8 cellular contexts compared by ENCODE assay signal in the genomic region with DNA sequence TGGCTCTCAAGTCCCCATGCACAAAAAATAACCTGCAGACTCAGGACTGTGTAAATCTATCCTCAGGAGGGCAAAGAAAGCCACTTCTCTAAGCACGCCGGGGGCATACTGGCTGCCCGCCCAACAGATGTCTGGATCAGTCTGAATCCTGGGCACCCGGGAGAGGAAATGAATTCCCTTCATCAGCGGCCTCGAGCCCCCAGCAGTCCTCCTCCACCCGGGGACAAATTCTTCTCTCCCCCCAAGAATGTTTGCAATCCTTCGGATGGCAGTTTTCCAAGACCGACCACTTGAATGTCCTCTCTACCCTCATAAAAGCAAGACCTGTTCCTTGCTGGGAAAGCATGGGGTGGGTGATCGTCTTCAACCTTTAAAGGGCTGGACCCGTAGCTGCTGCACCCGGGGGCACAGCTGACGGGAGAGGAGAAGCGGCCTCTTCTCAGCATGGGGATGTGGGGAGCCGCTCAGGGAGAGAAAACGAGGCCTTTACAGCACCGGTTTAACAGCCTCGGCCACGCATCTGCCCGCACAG. TPM values are rescaled to one million over a fixed set of nuclear protein-coding genes. Genes with fewer than 3 reads are reported as not detected.
A peak's percentile ranks its signal among the peaks of the same experiment; 100 is the strongest.
DNase-seq lines count a peak whose midpoint lies in the region; ATAC-seq, FAIRE-seq and TF ChIP-seq lines count a peak whose summit lies in the region.

No MANE protein-coding gene starts in this region.

- TF ChIP-seq RAD21 in SK-N-SH (IDR thresholded peaks at IDR 0.05; ENCODE audit: low read length) = no peak

- H3K36me3 ChIP-seq in SK-N-SH (replicated peaks in 1 of 2; ENCODE audit: control insufficient read depth in 1 of 2, insufficient read depth in 2 of 2, low read length in 1 of 2) = no peaks in the 10 kb centered on the region
- H3K36me3 ChIP-seq in smooth muscle cell (ENCODE audit: low read depth) = no peaks in the 10 kb centered on the region

- no peak for TF ChIP-seq EP300 in SK-N-SH (IDR thresholded peaks at IDR 0.05; ENCODE audit: borderline replicate concordance in 1 of 2, low read depth in 1 of 2, low read length in 1 of 2)

- H3K9ac ChIP-seq in SK-N-SH = peak overlapping the region; percentile 56
- H3K9ac ChIP-seq in smooth muscle cell (ENCODE audit: low read depth) = no peak overlapping the region

- WGBS in SK-N-SH (ENCODE audit: low lambda C conversion rate) = 26% methylated on average over 9 of the region's 20 CpGs
- 44% methylated on average over 18 of the region's 20 CpGs for WGBS in smooth muscle cell (ENCODE audit: low lambda C conversion rate)

- TF ChIP-seq POLR2A in GM12891 (IDR thresholded peaks at IDR 0.05; ENCODE audit: low read depth, low read length) = no peak

- H3K9me3 ChIP-seq in SK-N-SH (no peaks in the 10 kb centered on the region), smooth muscle cell (replicated peaks; ENCODE audit: low read depth) (no peaks in the 10 kb centered on the region)

- peak overlapping the region; percentile 59 for H3K4me3 ChIP-seq in AG09309 (ENCODE audit: control insufficient read depth, low read depth, low read length)
- peak overlapping the region; percentile 54 to 63 for H3K4me3 ChIP-seq in SK-N-SH (ENCODE audit: low read depth in 2 of 2, low read length in 1 of 2)
- H3K4me3 ChIP-seq in smooth muscle cell = peak overlapping the region; percentile 50

- H3K9me2 ChIP-seq in SK-N-SH = no peaks in the 10 kb centered on the region

- FAIRE-seq in GM12891 (lab: Jason Lieb, UNC) = no peak

- DNase-seq in AG09309 (ENCODE audit: low read depth) = no peak
- peak; percentile 62 for DNase-seq in SK-N-SH
- DNase-seq in foreskin keratinocyte = no peak
- no peak for DNase-seq in smooth muscle cell (lab: John Stamatoyannopoulos, UW; ENCODE audit: unreplicated experiment)
- DNase-seq in globus pallidus (ENCODE audit: low spot score) = no peak
- no peak for DNase-seq in GM12891 (ENCODE audit: insufficient read length, low spot score)
- no peak for DNase-seq in ecto neural progenitor cell (ENCODE audit: low spot score)

- peaks cover 6 to 13% of the 10 kb centered on the region in 2 experiments; a peak in 2 of 4 replicates for H3K4me1 ChIP-seq in SK-N-SH (ENCODE audit: control insufficient read depth in 1 of 2, insufficient read depth in 2 of 2, low read depth in 1 of 2, low read length in 1 of 2)
- no peaks in the 10 kb centered on the region for H3K4me1 ChIP-seq in foreskin keratinocyte
- H3K4me1 ChIP-seq in smooth muscle cell (ENCODE audit: low read depth) = no peaks in the 10 kb centered on the region

- TF ChIP-seq CTCF in AG09309 (IDR thresholded peaks at IDR 0.05; ENCODE audit: control insufficient read depth, insufficient read depth, low read depth, low read length, missing control alignments) (no peak), SK-N-SH (IDR thresholded peaks at IDR 0.05) (no peak), foreskin keratinocyte (conservative IDR thresholded peaks at IDR 0.05) (no peak), smooth muscle cell (IDR thresholded peaks at IDR 0.05; ENCODE audit: borderline replicate concordance, insufficient read depth, poor library complexity, severe bottlenecking) (no peak)

- no peaks in the 10 kb centered on the region for H4K20me1 ChIP-seq in SK-N-SH (ENCODE audit: insufficient read depth)
- no peaks in the 10 kb centered on the region for H4K20me1 ChIP-seq in smooth muscle cell (ENCODE audit: low read depth)

- peak overlapping the region; percentile 85 for H3K4me2 ChIP-seq in SK-N-SH
- H3K4me2 ChIP-seq in smooth muscle cell = peak overlapping the region; percentile 89

- no peaks in the 10 kb centered on the region for H3F3A ChIP-seq in SK-N-SH (replicated peaks; ENCODE audit: insufficient read depth)
- H3F3A ChIP-seq in smooth muscle cell (ENCODE audit: low read depth) = no peaks in the 10 kb centered on the region

- H3K27ac ChIP-seq in SK-N-SH (ENCODE audit: low read depth in 2 of 2, low read length in 1 of 2) (peak overlapping the region in 1 of 2 experiments; percentile 36; a peak in 1 of 4 replicates), foreskin keratinocyte (no peak overlapping the region), smooth muscle cell (ENCODE audit: low read depth) (no peak overlapping the region)

- POLR2A ChIA-PET in SK-N-SH (lab: Yijun Ruan, JAX) = interaction anchor here (1.6 kb wide), 1 partner anchor 12 kb away, joined by 4 read pairs; no protein-coding TSS in a partner anchor

- CTCF ChIA-PET in SK-N-SH (lab: Yijun Ruan, JAX) = interaction anchor here (0.8 to 9.0 kb wide), 6 partner anchors 28 to 182 kb away, joined by 3 to 91 read pairs (median 4); partner anchors contain the start of gene DHRS7B

- ATAC-seq in GM19395 (IDR thresholded peaks at IDR 0.05; ENCODE audit: unreplicated experiment) (peak; percentile 12), foreskin keratinocyte (peak; percentile 2)

- H3K79me2 ChIP-seq in SK-N-SH (ENCODE audit: insufficient read depth) (no peaks in the 10 kb centered on the region), smooth muscle cell (ENCODE audit: low read depth) (no peaks in the 10 kb centered on the region)

- no peaks in the 10 kb centered on the region for H3K27me3 ChIP-seq in SK-N-SH (ENCODE audit: insufficient read depth)
- H3K27me3 ChIP-seq in foreskin keratinocyte = no peaks in the 10 kb centered on the region
- no peaks in the 10 kb centered on the region for H3K27me3 ChIP-seq in smooth muscle cell (ENCODE audit: low read depth)

- peak overlapping the region; percentile 93 for H2AFZ ChIP-seq in SK-N-SH (ENCODE audit: low read depth)
- peak overlapping the region; percentile 85 for H2AFZ ChIP-seq in smooth muscle cell (ENCODE audit: low read depth)

TF ChIP-seq in SK-N-SH, 30 proteins besides CTCF, POLR2A, EP300 and RAD21 (continues in another document):
- TF ChIP-seq NFIC (IDR thresholded peaks at IDR 0.05; ENCODE audit: borderline replicate concordance) = no peak
- TF ChIP-seq TEAD4 (IDR thresholded peaks at IDR 0.05; ENCODE audit: borderline replicate concordance, insufficient read depth) = no peak
- TF ChIP-seq NRF1 (IDR thresholded peaks at IDR 0.05; ENCODE audit: low read depth, low read length) = no peak
- no peak for TF ChIP-seq RXRA (IDR thresholded peaks at IDR 0.05; ENCODE audit: borderline replicate concordance, low read depth)
- no peak for TF ChIP-seq GATA2 (CRISPR knock-in tag; IDR thresholded peaks at IDR 0.05)
- TF ChIP-seq, protein P1, sequence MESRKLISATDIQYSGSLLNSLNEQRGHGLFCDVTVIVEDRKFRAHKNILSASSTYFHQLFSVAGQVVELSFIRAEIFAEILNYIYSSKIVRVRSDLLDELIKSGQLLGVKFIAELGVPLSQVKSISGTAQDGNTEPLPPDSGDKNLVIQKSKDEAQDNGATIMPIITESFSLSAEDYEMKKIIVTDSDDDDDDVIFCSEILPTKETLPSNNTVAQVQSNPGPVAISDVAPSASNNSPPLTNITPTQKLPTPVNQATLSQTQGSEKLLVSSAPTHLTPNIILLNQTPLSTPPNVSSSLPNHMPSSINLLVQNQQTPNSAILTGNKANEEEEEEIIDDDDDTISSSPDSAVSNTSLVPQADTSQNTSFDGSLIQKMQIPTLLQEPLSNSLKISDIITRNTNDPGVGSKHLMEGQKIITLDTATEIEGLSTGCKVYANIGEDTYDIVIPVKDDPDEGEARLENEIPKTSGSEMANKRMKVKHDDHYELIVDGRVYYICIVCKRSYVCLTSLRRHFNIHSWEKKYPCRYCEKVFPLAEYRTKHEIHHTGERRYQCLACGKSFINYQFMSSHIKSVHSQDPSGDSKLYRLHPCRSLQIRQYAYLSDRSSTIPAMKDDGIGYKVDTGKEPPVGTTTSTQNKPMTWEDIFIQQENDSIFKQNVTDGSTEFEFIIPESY (IDR thresholded peaks at IDR 0.05; ENCODE audit: borderline replicate concordance, low read depth) = no peak

TF ChIP-seq in GM12891, 5 proteins besides CTCF, POLR2A, EP300 and RAD21:
- TF ChIP-seq POLR2AphosphoS5 (IDR thresholded peaks at IDR 0.05; ENCODE audit: low read depth, low read length) (no peak), PAX5 (IDR thresholded peaks at IDR 0.05; ENCODE audit: insufficient read depth, low read length, severe bottlenecking) (no peak), TAF1 (IDR thresholded peaks at IDR 0.05; ENCODE audit: low read depth, low read length) (no peak), POU2F2 (IDR thresholded peaks at IDR 0.05; ENCODE audit: low read depth, low read length) (no peak), SPI1 (IDR thresholded peaks at IDR 0.05; ENCODE audit: low read depth, low read length) (no peak)

RNA-seq across cellular contexts. Expression of gene MAP2K3, which starts 9.4 kb away (rescaled TPM):
- polyA plus RNA-seq in SK-N-SH (2012; rRNA removed) (21.2 and 30.0 TPM in 2 replicates), foreskin keratinocyte (61.3 and 61.6 TPM in 2 replicates), smooth muscle cell (53.8 and 58.4 TPM in 2 replicates)
- 26.0 and 35.8 TPM in 2 replicates for polyA plus RNA-seq in SK-N-SH (2012; cell fraction: cytosol; rRNA removed)
- polyA plus RNA-seq in SK-N-SH (2012; cell fraction: nucleus; rRNA removed) = 74.2 and 81.7 TPM in 2 replicates
- total RNA-seq in foreskin keratinocyte (50.6 and 54.5 TPM in 2 replicates), smooth muscle cell (14.2 and 14.8 TPM in 2 replicates)
- 15.2 TPM for polyA plus RNA-seq in GM12891 (2012; ENCODE audit: low read depth, missing spikeins)

RNA-seq across cellular contexts. Expression of gene NATD1, which starts 21.9 kb away (rescaled TPM):
- polyA plus RNA-seq in SK-N-SH (2012; rRNA removed) (3.9 and 4.0 TPM in 2 replicates), foreskin keratinocyte (0.97 and 1.8 TPM in 2 replicates), smooth muscle cell (2.7 and 4.3 TPM in 2 replicates)
- 2.1 and 3.4 TPM in 2 replicates for polyA plus RNA-seq in SK-N-SH (2012; cell fraction: cytosol; rRNA removed)
- 5.6 and 5.7 TPM in 2 replicates for polyA plus RNA-seq in SK-N-SH (2012; cell fraction: nucleus; rRNA removed)
- total RNA-seq in foreskin keratinocyte (1.2 and 2.6 TPM in 2 replicates), smooth muscle cell (2.2 and 3.4 TPM in 2 replicates)
- 0.59 TPM for polyA plus RNA-seq in GM12891 (2012; ENCODE audit: low read depth, missing spikeins)
